In genomic region chr11:465896-466538, GRCh38 we compare ENCODE assay signal across 20 cellular contexts. TPM values are rescaled to one million over a fixed set of nuclear protein-coding genes. Genes with fewer than 3 reads are reported as not detected.
DNase-seq lines count a peak whose midpoint lies in the region; ATAC-seq and TF ChIP-seq lines count a peak whose summit lies in the region.
"Had no signal": no experiment of that assay in that cellular context is flagged by ENCODE, and none has a peak within 500 bp of the region (broad histone marks: within the 10 kb centered on the region; RNA-seq: fewer than 3 reads in every experiment).

No MANE protein-coding gene starts in this region.

- TF ChIP-seq CTCF in VCaP (conservative IDR thresholded peaks at IDR 0.05) (no peak), RWPE1 (conservative IDR thresholded peaks at IDR 0.05; ENCODE audit: low read depth) (no peak), heart right ventricle (IDR thresholded peaks at IDR 0.05) (no peak)

- peak overlapping the region; percentile 54 for H3K27ac ChIP-seq in VCaP
- H3K27ac ChIP-seq in RWPE1 = no peak overlapping the region; the same call in 1 of the 2 replicates
- H3K27ac ChIP-seq in heart right ventricle = no peak overlapping the region
- H3K27ac ChIP-seq: parathyroid adenoma, SJSA1, thoracic aorta had no signal

- no peaks in the 10 kb centered on the region for H3K27me3 ChIP-seq in heart right ventricle
- H3K27me3 ChIP-seq: SJSA1 had no signal

- ATAC-seq in memory B cell (ENCODE audit: low read depth) (no peak), HG03175 (IDR thresholded peaks at IDR 0.05; ENCODE audit: unreplicated experiment) (no peak), heart right ventricle (no peak)
- no peak for ATAC-seq in naive thymus-derived CD8-positive, alpha-beta T cell
- ATAC-seq: stimulated activated naive B cell treated with anti-CD40 and anti-IgM and Interleukin-4, amounts not matched to agents 10 μg/mL and 1 μg/mL and 100 μg/mL, for 72 hours had no signal

- no peak overlapping the region for H3K4me3 ChIP-seq in heart right ventricle
- H3K4me3 ChIP-seq: SJSA1, thoracic aorta had no signal

- no peak overlapping the region for H3K27ac Mint-ChIP-seq in memory B cell
- peak overlapping the region in 1 of 10 donors; percentile 61 for H3K27ac Mint-ChIP-seq in naive thymus-derived CD8-positive, alpha-beta T cell
- H3K27ac Mint-ChIP-seq: stimulated activated naive B cell treated with anti-CD40 and anti-IgM and Interleukin-4, amounts not matched to agents 10 μg/mL and 1 μg/mL and 100 μg/mL, for 72 hours had no signal

- H3K36me3 ChIP-seq in heart right ventricle = peaks cover 0 to 29% (median 11%) of the 10 kb centered on the region in 9 donors
- H3K36me3 ChIP-seq: SJSA1, thoracic aorta had no signal

- intact Hi-C loops in heart right ventricle (cut with DNase I) = loop anchor here in 1 of 10 donors (5.0 kb wide), 1 partner anchor 41 kb away; the partner anchor contains the start of gene RNH1

- peak overlapping the region; percentile 27 for H3K4me3 Mint-ChIP-seq in memory B cell
- H3K4me3 Mint-ChIP-seq in naive thymus-derived CD8-positive, alpha-beta T cell = no peak overlapping the region
- H3K4me3 Mint-ChIP-seq: CD8-positive, alpha-beta memory T cell; stimulated activated naive B cell treated with anti-CD40 and anti-IgM and Interleukin-4, amounts not matched to agents 10 μg/mL and 1 μg/mL and 100 μg/mL, for 72 hours had no signal

- peaks cover 10% of the 10 kb centered on the region for H3K4me1 Mint-ChIP-seq in memory B cell
- H3K4me1 Mint-ChIP-seq in naive thymus-derived CD8-positive, alpha-beta T cell = peaks cover 0 to 5% (median 4%) of the 10 kb centered on the region in 4 donors
- H3K4me1 Mint-ChIP-seq: CD8-positive, alpha-beta memory T cell had no signal

- H3K9me3 Mint-ChIP-seq in memory B cell = no peaks in the 10 kb centered on the region
- no peaks in the 10 kb centered on the region for H3K9me3 Mint-ChIP-seq in naive thymus-derived CD8-positive, alpha-beta T cell
- H3K9me3 Mint-ChIP-seq: CD8-positive, alpha-beta memory T cell; naive B cell had no signal

- DNase-seq in GDM1 (lab: John Stamatoyannopoulos, UW) = peak; percentile 70
- DNase-seq in NOMO-1 (lab: John Stamatoyannopoulos, UW; ENCODE audit: unreplicated experiment in 2 of 2) = peak; percentile 52 to 63
- no peak for DNase-seq in memory B cell (ENCODE audit: low spot score in 2 of 2)
- DNase-seq in RWPE1 (ENCODE audit: low spot score) = no peak
- DNase-seq in naive thymus-derived CD8-positive, alpha-beta T cell = no peak
- no peak for DNase-seq in heart right ventricle
- DNase-seq: activated naive CD4-positive, alpha-beta T cell treated with anti-CD3 and anti-CD28 coated beads, Interleukin-2, amount 50 U/mL, for 16 hours; CD8-positive, alpha-beta memory T cell; Karpas-422; kidney; mammary epithelial cell; naive B cell; NCI-H524 treated with DMSO at 0.1 percent for 48 hours; stimulated activated naive B cell treated with anti-CD40 and anti-IgM and Interleukin-4, amounts not matched to agents 10 μg/mL and 1 μg/mL and 100 μg/mL, for 72 hours had no signal

- CTCF ChIA-PET in RWPE1 (lab: Yijun Ruan, JAX) = interaction anchor here (0.5 kb wide), 1 partner anchor 43 kb away, joined by 3 read pairs; no protein-coding TSS in a partner anchor

- peaks cover 2% of the 10 kb centered on the region for H3K36me3 Mint-ChIP-seq in memory B cell
- peaks cover 0 to 2% (median 0%) of the 10 kb centered on the region in 3 donors for H3K36me3 Mint-ChIP-seq in naive thymus-derived CD8-positive, alpha-beta T cell
- H3K36me3 Mint-ChIP-seq: naive B cell had no signal

- no peaks in the 10 kb centered on the region for H3K27me3 Mint-ChIP-seq in memory B cell
- H3K27me3 Mint-ChIP-seq in naive thymus-derived CD8-positive, alpha-beta T cell = no peaks in the 10 kb centered on the region
- H3K27me3 Mint-ChIP-seq: CD8-positive, alpha-beta memory T cell; naive B cell; stimulated activated naive B cell treated with anti-CD40 and anti-IgM and Interleukin-4, amounts not matched to agents 10 μg/mL and 1 μg/mL and 100 μg/mL, for 72 hours had no signal

- POLR2A ChIA-PET in RWPE1 (lab: Yijun Ruan, JAX; ENCODE audit: low non-redundant PET) = no interaction called here
- POLR2A ChIA-PET in naive thymus-derived CD8-positive, alpha-beta T cell (lab: Charles Lee) = interaction anchor here (0.7 to 0.8 kb wide), 2 partner anchors 8 to 32 kb away, joined by 3 read pairs; no protein-coding TSS in a partner anchor

- peaks cover 9 to 37% (median 31%) of the 10 kb centered on the region in 9 donors for H3K4me1 ChIP-seq in heart right ventricle

- WGBS in heart right ventricle, 2 donors = 85 to 92% methylated on average over 10 of the region's 10 CpGs

- no peaks in the 10 kb centered on the region for H3K9me3 ChIP-seq in heart right ventricle
- H3K9me3 ChIP-seq: SJSA1, thoracic aorta had no signal

RNA-seq across cellular contexts. Expression of gene PTDSS2, which starts 15.9 kb away (rescaled TPM):
- total RNA-seq in naive thymus-derived CD8-positive, alpha-beta T cell = 10 to 100 TPM; 25.9 to 30.2 TPM
- 10 to 100 TPM in 2 of 3 donors, 1 to 10 TPM in 1; 9.0 to 13.0 (median 11.6) TPM for polyA plus RNA-seq in naive thymus-derived CD8-positive, alpha-beta T cell
- 10 to 100 TPM; 16.7 to 37.9 (median 24.8) TPM for total RNA-seq in heart right ventricle
- 10 to 100 TPM; 31.4 to 55.5 TPM for polyA plus RNA-seq in heart right ventricle

RNA-seq across cellular contexts. Expression of gene ANO9, which starts 24.2 kb away (rescaled TPM):
- total RNA-seq in naive thymus-derived CD8-positive, alpha-beta T cell = 10 to 100 TPM; 70.1 to 78.6 TPM
- polyA plus RNA-seq in naive thymus-derived CD8-positive, alpha-beta T cell = 1 to 10 TPM; 4.8 to 8.6 (median 7.3) TPM
- total RNA-seq in heart right ventricle = 1 to 10 TPM in 1 of 10 donors, under 1 TPM in 5, not detected in 4; 0.05 to 2.3 (median 0.19) TPM
- under 1 TPM; 0.13 to 0.37 TPM for polyA plus RNA-seq in heart right ventricle
- total RNA-seq: chondrocyte, SJSA1 had no signal

RNA-seq across cellular contexts. Expression of gene RNH1, which starts 41.0 kb away (rescaled TPM):
- total RNA-seq in naive thymus-derived CD8-positive, alpha-beta T cell = 100 to 1,000 TPM; 102 to 107 TPM
- polyA plus RNA-seq in naive thymus-derived CD8-positive, alpha-beta T cell = 100 to 1,000 TPM; 152 to 198 (median 170) TPM
- total RNA-seq in heart right ventricle = 100 to 1,000 TPM; 118 to 221 (median 153) TPM
- 100 to 1,000 TPM in 1 of 2 donors, 10 to 100 TPM in 1; 37.4 to 189 TPM for polyA plus RNA-seq in heart right ventricle

RNA-seq across cellular contexts. Expression of gene SIGIRR, which starts 51.2 kb away (rescaled TPM):
- total RNA-seq in naive thymus-derived CD8-positive, alpha-beta T cell = 100 to 1,000 TPM; 332 to 337 TPM
- 100 to 1,000 TPM; 195 to 233 (median 206) TPM for polyA plus RNA-seq in naive thymus-derived CD8-positive, alpha-beta T cell
- total RNA-seq in heart right ventricle = 10 to 100 TPM; 20.4 to 52.4 (median 30.0) TPM
- 100 to 1,000 TPM in 1 of 2 donors, 10 to 100 TPM in 1; 56.0 to 187 TPM for polyA plus RNA-seq in heart right ventricle

Comparison
In these comparisons a context has a peak if more than half of its experiments do, and no peak if none do; other contexts are left out.
1. DNase-seq: peak in GDM1 (single experiment) and NOMO-1 (2 of 2); none in memory B cell (0 of 2), RWPE1 (single experiment), naive thymus-derived CD8-positive, alpha-beta T cell (0 of 10) and heart right ventricle (0 of 2).
2. RNA of gene ANO9, which starts 24.2 kb away (total RNA-seq): 70.1 to 78.6 TPM in naive thymus-derived CD8-positive, alpha-beta T cell; 0.05 to 2.3 TPM in heart right ventricle; every median in the first group is over 10 times any median in the second.